In genomic region chr19:3221576-3221975, GRCh38 we compare ENCODE assay signal across 3 cellular contexts. TPM values are rescaled to one million over a fixed set of nuclear protein-coding genes. Genes with fewer than 3 reads are reported as not detected.
"Had no signal": no experiment of that assay in that cellular context is flagged by ENCODE, and none has a peak within 500 bp of the region (broad histone marks: within the 10 kb centered on the region; RNA-seq: fewer than 3 reads in every experiment).

No MANE protein-coding gene starts in this region.

RNA-seq across cellular contexts. Expression of gene CELF5, which starts 2.9 kb away (rescaled TPM):
- total RNA-seq: LHCN-M2, M059J, NCI-H460 had no signal

RNA-seq across cellular contexts. Expression of gene S1PR4, which starts 43.0 kb away (rescaled TPM):
- total RNA-seq: LHCN-M2, M059J had no signal
